Comparison of ENCODE assay signal across 7 cellular contexts in genomic region chr22:41460071-41460470, GRCh38. TPM values are rescaled to one million over a fixed set of nuclear protein-coding genes. Genes with fewer than 3 reads are reported as not detected.
DNase-seq lines count a peak whose midpoint lies in the region; ATAC-seq and TF ChIP-seq lines count a peak whose summit lies in the region.
"Not testable (repeated sequence)": the region's sequence is repeated elsewhere in the genome, so short reads cannot be mapped to it uniquely, and the experiment has no call there.

No MANE protein-coding gene starts in this region.

- H3K9me3 ChIP-seq in heart left ventricle, spleen: not testable (repeated sequence)

- intact Hi-C loops in heart left ventricle (cut with DNase I); spleen (cut with DNase I; ENCODE audit: low total_unique reads): not testable (repeated sequence)

- not testable (repeated sequence) for TF ChIP-seq POLR2A in heart left ventricle (IDR thresholded peaks at IDR 0.05); spleen (IDR thresholded peaks at IDR 0.05)

- not testable (repeated sequence) for H3K4me1 Mint-ChIP-seq in activated naive CD4-positive, alpha-beta T cell treated with anti-CD3 and anti-CD28 coated beads, Interleukin-2, amount 10 ng/mL, durations not matched to agents 7 days and 5 days

- ATAC-seq in heart left ventricle, result peak in 3 of 4 donors; percentile 66 to 89 (median 84)

- not testable (repeated sequence) for TF ChIP-seq CTCF in heart left ventricle (IDR thresholded peaks at IDR 0.05); spleen (IDR thresholded peaks at IDR 0.05 in 8 of 11, conservative IDR thresholded peaks at IDR 0.05 in 3 of 11)

- H3K27ac ChIP-seq in cingulate gyrus (ENCODE audit: low read depth, low read length) (peak overlapping the region; percentile 63), heart left ventricle (peak overlapping the region in 2 of 12 donors; percentile 28 to 39), spleen (peak overlapping the region in 2 of 8 donors; percentile 2 to 16)

- H3K4me1 ChIP-seq in heart left ventricle, result not testable (repeated sequence)
- peaks cover 0 to 26% (median 4%) of the 10 kb centered on the region in 6 donors for H3K4me1 ChIP-seq in spleen

- not testable (repeated sequence) for H3K27me3 ChIP-seq in heart left ventricle; spleen (replicated peaks in 1 of 7)

- H3K9me3 Mint-ChIP-seq in activated naive CD4-positive, alpha-beta T cell treated with anti-CD3 and anti-CD28 coated beads, Interleukin-2, amount 10 ng/mL, durations not matched to agents 7 days and 5 days, result not testable (repeated sequence)

- H3K4me3 Mint-ChIP-seq in activated naive CD4-positive, alpha-beta T cell treated with anti-CD3 and anti-CD28 coated beads, Interleukin-2, amount 10 ng/mL, durations not matched to agents 7 days and 5 days, result not testable (repeated sequence)

- not testable (repeated sequence) for H3K4me3 ChIP-seq in heart left ventricle, spleen

- peak overlapping the region; percentile 42 for H3K27ac Mint-ChIP-seq in activated naive CD4-positive, alpha-beta T cell treated with anti-CD3 and anti-CD28 coated beads, Interleukin-2, amount 10 ng/mL, durations not matched to agents 7 days and 5 days

- CTCF ChIA-PET in activated naive CD4-positive, alpha-beta T cell treated with anti-CD3 and anti-CD28 coated beads, Interleukin-2, amount 10 ng/mL, durations not matched to agents 7 days and 5 days (lab: Charles Lee), result not testable (repeated sequence)

- H3K27me3 Mint-ChIP-seq in activated naive CD4-positive, alpha-beta T cell treated with anti-CD3 and anti-CD28 coated beads, Interleukin-2, amount 10 ng/mL, durations not matched to agents 7 days and 5 days, result not testable (repeated sequence)

- peaks cover 44% of the 10 kb centered on the region for H3K36me3 Mint-ChIP-seq in activated naive CD4-positive, alpha-beta T cell treated with anti-CD3 and anti-CD28 coated beads, Interleukin-2, amount 10 ng/mL, durations not matched to agents 7 days and 5 days

- 36 to 59% (median 52%) methylated on average over 5 of the region's 5 CpGs for WGBS in heart left ventricle, 4 donors
- 82 to 93% (median 87%) methylated on average over 5 of the region's 5 CpGs for WGBS in spleen, 5 donors

- H3K36me3 ChIP-seq in heart left ventricle, result peaks cover 0 to 78% (median 66%) of the 10 kb centered on the region in 9 donors
- peaks cover 8 to 90% (median 69%) of the 10 kb centered on the region in 6 donors for H3K36me3 ChIP-seq in spleen

- DNase-seq in NCI-H1694 treated with DMSO at 0.1 percent for 48 hours (lab: John Stamatoyannopoulos, UW) (peak; percentile 29), heart left ventricle (peak in 4 of 5 donors; percentile 57 to 83 (median 72)), hypothalamus (lab: John Stamatoyannopoulos, UW) (peak in 37 of 51 donors; percentile 19 to 85 (median 56)), nucleus accumbens (lab: John Stamatoyannopoulos, UW) (peak in 45 of 56 donors; percentile 15 to 82 (median 56)), spleen (peak; percentile 15)
- not testable (repeated sequence) for DNase-seq in activated naive CD4-positive, alpha-beta T cell treated with anti-CD3 and anti-CD28 coated beads, Interleukin-2, amount 10 ng/mL, durations not matched to agents 7 days and 5 days

RNA-seq across cellular contexts. Expression of gene PHF5A, which starts 8.4 kb away (rescaled TPM):
- total RNA-seq in heart left ventricle (10 to 100 TPM; 13.4 to 29.3 (median 20.0) TPM), spleen (10 to 100 TPM; 29.6 to 41.2 (median 34.7) TPM)
- polyA plus RNA-seq in heart left ventricle (10 to 100 TPM; 40.3 to 49.9 TPM), spleen (10 to 100 TPM; 35.3 to 67.5 (median 50.3) TPM)

RNA-seq across cellular contexts. Expression of gene ACO2, which starts 8.8 kb away (rescaled TPM):
- total RNA-seq in heart left ventricle, result 1,000 to 10,000 TPM in 2 of 9 donors, 100 to 1,000 TPM in 7; 503 to 1,146 (median 862) TPM
- polyA plus RNA-seq in heart left ventricle, result 100 to 1,000 TPM; 375 to 431 TPM
- 10 to 100 TPM; 51.7 to 82.0 (median 76.2) TPM for total RNA-seq in spleen
- polyA plus RNA-seq in spleen, result 10 to 100 TPM; 21.4 to 31.7 (median 25.5) TPM

RNA-seq across cellular contexts. Expression of gene TOB2, which starts 13.5 kb away (rescaled TPM):
- total RNA-seq in heart left ventricle (10 to 100 TPM; 29.0 to 74.5 (median 46.1) TPM), spleen (10 to 100 TPM; 30.9 to 52.4 (median 44.8) TPM)
- polyA plus RNA-seq in heart left ventricle (10 to 100 TPM; 29.6 to 44.9 TPM), spleen (10 to 100 TPM in 1 of 3 donors, 1 to 10 TPM in 2; 7.5 to 17.1 (median 8.9) TPM)

Comparison
In these comparisons a context has a peak if more than half of its experiments do, and no peak if none do; other contexts are left out.
1. RNA of gene ACO2, which starts 8.8 kb away (total RNA-seq): 503 to 1,146 TPM in heart left ventricle; 51.7 to 82.0 TPM in spleen; every median in the first group is over 4 times any median in the second.